Comparison of ENCODE assay signal across 2 cellular contexts in the genomic region with DNA sequence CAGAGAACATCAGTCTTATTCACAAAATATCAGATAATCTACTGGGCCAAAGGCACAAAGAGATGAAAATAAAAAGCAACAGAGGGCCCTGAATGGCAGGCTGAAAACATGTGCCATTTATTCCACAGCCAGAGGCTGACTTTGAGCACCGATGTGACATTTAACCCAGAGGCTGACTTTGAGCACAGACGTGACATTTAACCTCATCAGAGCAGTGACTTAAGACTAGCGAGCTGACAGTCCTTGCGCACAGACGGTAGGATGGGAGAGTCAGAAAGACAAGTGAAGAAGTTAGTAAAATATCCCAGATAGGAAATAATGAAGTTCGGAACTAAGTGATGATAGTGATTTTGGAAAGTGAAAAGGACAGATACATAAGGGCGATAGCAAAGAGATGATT.
TF ChIP-seq lines count a peak whose summit lies in the region.

No MANE protein-coding gene starts in this region.

TF ChIP-seq in SK-N-SH, 30 proteins besides CTCF, POLR2A, EP300 and RAD21 (continued from another document):
- TF ChIP-seq USF1 (IDR thresholded peaks at IDR 0.05; ENCODE audit: borderline replicate concordance, low read depth): no peak
- TF ChIP-seq TAF1 (IDR thresholded peaks at IDR 0.05; ENCODE audit: borderline replicate concordance, low read depth, low read length): no peak
- TF ChIP-seq SIN3A (IDR thresholded peaks at IDR 0.05; ENCODE audit: borderline replicate concordance, low read depth, low read length): no peak
- TF ChIP-seq ELF1 (IDR thresholded peaks at IDR 0.05): no peak
- TF ChIP-seq, protein P1, sequence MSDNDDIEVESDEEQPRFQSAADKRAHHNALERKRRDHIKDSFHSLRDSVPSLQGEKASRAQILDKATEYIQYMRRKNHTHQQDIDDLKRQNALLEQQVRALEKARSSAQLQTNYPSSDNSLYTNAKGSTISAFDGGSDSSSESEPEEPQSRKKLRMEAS (IDR thresholded peaks at IDR 0.05; ENCODE audit: low read depth): no peak
- TF ChIP-seq NFIC (IDR thresholded peaks at IDR 0.05; ENCODE audit: borderline replicate concordance): no peak
- TF ChIP-seq RXRA (IDR thresholded peaks at IDR 0.05; ENCODE audit: borderline replicate concordance, low read depth): no peak
- TF ChIP-seq RCOR1 (IDR thresholded peaks at IDR 0.05; ENCODE audit: low read length): no peak
- TF ChIP-seq, protein P2, sequence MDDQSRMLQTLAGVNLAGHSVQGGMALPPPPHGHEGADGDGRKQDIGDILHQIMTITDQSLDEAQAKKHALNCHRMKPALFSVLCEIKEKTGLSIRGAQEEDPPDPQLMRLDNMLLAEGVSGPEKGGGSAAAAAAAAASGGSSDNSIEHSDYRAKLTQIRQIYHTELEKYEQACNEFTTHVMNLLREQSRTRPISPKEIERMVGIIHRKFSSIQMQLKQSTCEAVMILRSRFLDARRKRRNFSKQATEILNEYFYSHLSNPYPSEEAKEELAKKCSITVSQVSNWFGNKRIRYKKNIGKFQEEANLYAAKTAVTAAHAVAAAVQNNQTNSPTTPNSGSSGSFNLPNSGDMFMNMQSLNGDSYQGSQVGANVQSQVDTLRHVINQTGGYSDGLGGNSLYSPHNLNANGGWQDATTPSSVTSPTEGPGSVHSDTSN (IDR thresholded peaks at IDR 0.05): no peak

TF ChIP-seq in SK-N-SH treated with all-trans-retinoic acid at 6 μM for 48 hours, 23 proteins besides CTCF, POLR2A, EP300 and RAD21 (continued from another document):
- TF ChIP-seq, protein P3, sequence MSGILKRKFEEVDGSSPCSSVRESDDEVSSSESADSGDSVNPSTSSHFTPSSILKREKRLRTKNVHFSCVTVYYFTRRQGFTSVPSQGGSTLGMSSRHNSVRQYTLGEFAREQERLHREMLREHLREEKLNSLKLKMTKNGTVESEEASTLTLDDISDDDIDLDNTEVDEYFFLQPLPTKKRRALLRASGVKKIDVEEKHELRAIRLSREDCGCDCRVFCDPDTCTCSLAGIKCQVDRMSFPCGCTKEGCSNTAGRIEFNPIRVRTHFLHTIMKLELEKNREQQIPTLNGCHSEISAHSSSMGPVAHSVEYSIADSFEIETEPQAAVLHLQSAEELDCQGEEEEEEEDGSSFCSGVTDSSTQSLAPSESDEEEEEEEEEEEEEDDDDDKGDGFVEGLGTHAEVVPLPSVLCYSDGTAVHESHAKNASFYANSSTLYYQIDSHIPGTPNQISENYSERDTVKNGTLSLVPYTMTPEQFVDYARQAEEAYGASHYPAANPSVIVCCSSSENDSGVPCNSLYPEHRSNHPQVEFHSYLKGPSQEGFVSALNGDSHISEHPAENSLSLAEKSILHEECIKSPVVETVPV (CRISPR knock-in tag; IDR thresholded peaks at IDR 0.05): no peak
- TF ChIP-seq, protein P4, sequence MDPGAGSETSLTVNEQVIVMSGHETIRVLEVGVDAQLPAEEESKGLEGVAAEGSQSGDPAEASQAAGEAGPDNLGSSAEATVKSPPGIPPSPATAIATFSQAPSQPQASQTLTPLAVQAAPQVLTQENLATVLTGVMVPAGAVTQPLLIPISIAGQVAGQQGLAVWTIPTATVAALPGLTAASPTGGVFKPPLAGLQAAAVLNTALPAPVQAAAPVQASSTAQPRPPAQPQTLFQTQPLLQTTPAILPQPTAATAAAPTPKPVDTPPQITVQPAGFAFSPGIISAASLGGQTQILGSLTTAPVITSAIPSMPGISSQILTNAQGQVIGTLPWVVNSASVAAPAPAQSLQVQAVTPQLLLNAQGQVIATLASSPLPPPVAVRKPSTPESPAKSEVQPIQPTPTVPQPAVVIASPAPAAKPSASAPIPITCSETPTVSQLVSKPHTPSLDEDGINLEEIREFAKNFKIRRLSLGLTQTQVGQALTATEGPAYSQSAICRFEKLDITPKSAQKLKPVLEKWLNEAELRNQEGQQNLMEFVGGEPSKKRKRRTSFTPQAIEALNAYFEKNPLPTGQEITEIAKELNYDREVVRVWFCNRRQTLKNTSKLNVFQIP (CRISPR knock-in tag; IDR thresholded peaks at IDR 0.05; ENCODE audit: borderline replicate concordance, low read depth): no peak
- TF ChIP-seq CSDC2 (CRISPR knock-in tag; IDR thresholded peaks at IDR 0.05): no peak
- no peak for TF ChIP-seq ZNF70 (CRISPR knock-in tag; IDR thresholded peaks at IDR 0.05)
- TF ChIP-seq TOX (CRISPR knock-in tag; IDR thresholded peaks at IDR 0.05; ENCODE audit: borderline replicate concordance): no peak
- no peak for TF ChIP-seq ESRRG (CRISPR knock-in tag; IDR thresholded peaks at IDR 0.05)
- TF ChIP-seq ZC3H10 (CRISPR knock-in tag; IDR thresholded peaks at IDR 0.05): no peak
- TF ChIP-seq ZNF8 (CRISPR knock-in tag; IDR thresholded peaks at IDR 0.05): no peak
- TF ChIP-seq SNAI2 (CRISPR knock-in tag; IDR thresholded peaks at IDR 0.05): no peak
- no peak for TF ChIP-seq RARB (CRISPR knock-in tag; IDR thresholded peaks at IDR 0.05)
- no peak for TF ChIP-seq PPARA (CRISPR knock-in tag; IDR thresholded peaks at IDR 0.05; ENCODE audit: borderline replicate concordance)
- no peak for TF ChIP-seq TSHZ2 (CRISPR knock-in tag; IDR thresholded peaks at IDR 0.05)
- no peak for TF ChIP-seq ZNF565 (CRISPR knock-in tag; conservative IDR thresholded peaks at IDR 0.05; ENCODE audit: low read depth)
- no peak for TF ChIP-seq ZFP3 (CRISPR knock-in tag; IDR thresholded peaks at IDR 0.05)
- TF ChIP-seq, protein P5, sequence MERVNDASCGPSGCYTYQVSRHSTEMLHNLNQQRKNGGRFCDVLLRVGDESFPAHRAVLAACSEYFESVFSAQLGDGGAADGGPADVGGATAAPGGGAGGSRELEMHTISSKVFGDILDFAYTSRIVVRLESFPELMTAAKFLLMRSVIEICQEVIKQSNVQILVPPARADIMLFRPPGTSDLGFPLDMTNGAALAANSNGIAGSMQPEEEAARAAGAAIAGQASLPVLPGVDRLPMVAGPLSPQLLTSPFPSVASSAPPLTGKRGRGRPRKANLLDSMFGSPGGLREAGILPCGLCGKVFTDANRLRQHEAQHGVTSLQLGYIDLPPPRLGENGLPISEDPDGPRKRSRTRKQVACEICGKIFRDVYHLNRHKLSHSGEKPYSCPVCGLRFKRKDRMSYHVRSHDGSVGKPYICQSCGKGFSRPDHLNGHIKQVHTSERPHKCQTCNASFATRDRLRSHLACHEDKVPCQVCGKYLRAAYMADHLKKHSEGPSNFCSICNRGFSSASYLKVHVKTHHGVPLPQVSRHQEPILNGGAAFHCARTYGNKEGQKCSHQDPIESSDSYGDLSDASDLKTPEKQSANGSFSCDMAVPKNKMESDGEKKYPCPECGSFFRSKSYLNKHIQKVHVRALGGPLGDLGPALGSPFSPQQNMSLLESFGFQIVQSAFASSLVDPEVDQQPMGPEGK (CRISPR knock-in tag; IDR thresholded peaks at IDR 0.05; ENCODE audit: borderline replicate concordance): no peak
